In genomic region chr9:118023649-118024048, GRCh38 we compare ENCODE assay signal across 15 cellular contexts.
"Had no signal": no experiment of that assay in that cellular context is flagged by ENCODE, and none has a peak within 500 bp of the region (broad histone marks: within the 10 kb centered on the region; RNA-seq: fewer than 3 reads in every experiment).

No MANE protein-coding gene starts in this region.

- H3K27me3 ChIP-seq: brain microvascular endothelial cell, heart right ventricle, neural progenitor cell, stomach, testis, upper lobe of left lung had no signal

- H3K27ac ChIP-seq: brain microvascular endothelial cell, neural progenitor cell, stomach, testis, upper lobe of left lung had no signal

- DNase-seq: activated CD4-positive, alpha-beta T cell treated with anti-CD3 and anti-CD28 coated beads, Interleukin-2, amount 50 U/mL, for 1 hour; activated CD8-positive, alpha-beta memory T cell treated with anti-CD3 and anti-CD28 coated beads for 24 hours; activated gamma-delta T cell treated with Interleukin-2 at 50 U/mL for 16 hours; activated naive CD8-positive, alpha-beta T cell treated with anti-CD3 and anti-CD28 coated beads, Interleukin-2, amount 10 ng/mL, durations not matched to agents 7 days and 5 days; brain microvascular endothelial cell; cerebellar nuclear complex; effector memory CD8-positive, alpha-beta T cell; left cardiac atrium; naive B cell; stimulated activated CD4-positive, alpha-beta T cell treated with anti-CD3 and anti-CD28 coated beads, Interleukin-1b, Interleukin-23, amount 100 ng/mL, for 48 hours; stomach had no signal

- ATAC-seq: effector memory CD8-positive, alpha-beta T cell; left cardiac atrium had no signal

- H3K36me3 ChIP-seq: brain microvascular endothelial cell, heart right ventricle, neural progenitor cell, stomach, upper lobe of left lung had no signal

- H3K9me3 ChIP-seq: stomach, testis, upper lobe of left lung had no signal

- H3K4me3 ChIP-seq: heart right ventricle, neural progenitor cell, stomach, upper lobe of left lung had no signal

- H3K4me1 ChIP-seq: neural progenitor cell, stomach, testis, upper lobe of left lung had no signal
